In the genomic region with DNA sequence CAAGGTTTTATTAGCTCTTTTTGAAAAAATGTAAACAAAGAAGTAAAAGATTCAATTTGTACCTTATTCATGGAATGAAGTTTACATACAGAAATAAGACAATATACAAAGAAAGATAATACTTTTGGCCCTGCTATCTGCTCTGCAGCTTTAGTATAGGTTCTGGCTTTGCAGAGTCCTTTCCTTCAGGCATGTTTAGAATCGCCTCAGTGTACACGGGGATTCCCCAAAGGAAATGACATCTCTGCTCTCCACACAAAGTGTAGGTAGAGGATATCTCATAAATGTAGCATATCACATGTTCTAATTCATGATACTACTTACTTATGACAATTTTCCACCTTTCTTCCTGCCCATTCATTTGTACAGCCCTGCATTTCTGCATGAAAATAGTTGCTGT, we compare ENCODE assay signal across 30 cellular contexts.
DNase-seq lines count a peak whose midpoint lies in the region; ATAC-seq and TF ChIP-seq lines count a peak whose summit lies in the region.
"Had no signal": no experiment of that assay in that cellular context is flagged by ENCODE, and none has a peak within 500 bp of the region (broad histone marks: within the 10 kb centered on the region; RNA-seq: fewer than 3 reads in every experiment).

No MANE protein-coding gene starts in this region.

- no peaks in the 10 kb centered on the region for H3K27me3 Mint-ChIP-seq in GM23338 (ENCODE audit: insufficient read depth, low read depth, poor library complexity)
- H3K27me3 Mint-ChIP-seq: activated CD4-positive, alpha-beta memory T cell treated with anti-CD3 and anti-CD28 coated beads for 36 hours; stimulated activated naive CD8-positive, alpha-beta T cell treated with anti-CD3 and anti-CD28 coated beads, Interleukin-15, Interleukin-2, amounts not matched to agents 100 ng/mL and 50 ng/mL, for 24 hours had no signal

- no peaks in the 10 kb centered on the region for H3K27me3 ChIP-seq in GM23338 (ENCODE audit: insufficient read depth)
- H3K27me3 ChIP-seq: neural progenitor cell had no signal

- H3K9me2 ChIP-seq in GM23338 (ENCODE audit: insufficient read depth) = no peaks in the 10 kb centered on the region
- H3K9me2 ChIP-seq: SK-N-SH had no signal

- ATAC-seq in GM18870 (IDR thresholded peaks at IDR 0.05; ENCODE audit: unreplicated experiment) (peak; percentile 66), HG02623 (IDR thresholded peaks at IDR 0.05; ENCODE audit: unreplicated experiment) (peak; percentile 56), GM23338 (no peak), HG03342 (IDR thresholded peaks at IDR 0.05; ENCODE audit: unreplicated experiment) (no peak)
- ATAC-seq: esophagus mucosa, left colon had no signal

- no peaks in the 10 kb centered on the region for H3K79me2 ChIP-seq in GM23338 (replicated peaks; ENCODE audit: insufficient read depth)
- H3K79me2 ChIP-seq: parathyroid adenoma had no signal

- H3K27ac ChIP-seq in RWPE1 (no peak overlapping the region), GM23338 (ENCODE audit: low read depth) (no peak overlapping the region)
- H3K27ac ChIP-seq: C4-2B, neural progenitor cell, parathyroid adenoma had no signal

- no peak overlapping the region for H3K4me2 ChIP-seq in GM23338
- H3K4me2 ChIP-seq: neural progenitor cell, SK-N-SH had no signal

- DNase-seq in RWPE1 (ENCODE audit: low spot score) (peak; percentile 3), iris pigment epithelial cell (ENCODE audit: low read depth) (peak; percentile 28), GM23338 (ENCODE audit: low spot score) (no peak), ACHN (no peak), NCI-H526 (lab: John Stamatoyannopoulos, UW) (no peak)
- DNase-seq: activated CD4-positive, alpha-beta memory T cell treated with anti-CD3 and anti-CD28 coated beads for 36 hours; activated CD4-positive, CD25-positive, alpha-beta regulatory T cell treated with anti-CD3 and anti-CD28 coated beads, Interleukin-2, amount 50 U/mL, for 72 hours; activated CD8-positive, alpha-beta memory T cell treated with anti-CD3 and anti-CD28 coated beads, Interleukin-2, amount 50 U/mL, for 48 hours; activated naive CD4-positive, alpha-beta T cell treated with anti-CD3 and anti-CD28 coated beads, Interleukin-2, amount 50 U/mL, for 16 hours; amniotic stem cell; Calu3; effector memory CD4-positive, alpha-beta T cell; EL; foreskin melanocyte; left colon; mesenchymal stem cell; NCI-H2029 treated with DMSO at 0.1 percent for 48 hours; NCI-H345; NCI-H774; SK-N-SH; small intestine had no signal

- CTCF ChIA-PET in RWPE1 (lab: Yijun Ruan, JAX) = no interaction called here

- no peaks in the 10 kb centered on the region for H3K9me3 Mint-ChIP-seq in GM23338
- H3K9me3 Mint-ChIP-seq: activated CD4-positive, alpha-beta memory T cell treated with anti-CD3 and anti-CD28 coated beads for 36 hours; neural progenitor cell; stimulated activated naive CD8-positive, alpha-beta T cell treated with anti-CD3 and anti-CD28 coated beads, Interleukin-15, Interleukin-2, amounts not matched to agents 100 ng/mL and 50 ng/mL, for 24 hours had no signal

- no peak overlapping the region for H3K27ac Mint-ChIP-seq in GM23338
- H3K27ac Mint-ChIP-seq: activated CD4-positive, alpha-beta memory T cell treated with anti-CD3 and anti-CD28 coated beads for 36 hours; neural progenitor cell; stimulated activated naive CD8-positive, alpha-beta T cell treated with anti-CD3 and anti-CD28 coated beads, Interleukin-15, Interleukin-2, amounts not matched to agents 100 ng/mL and 50 ng/mL, for 24 hours; T-helper 1 cell treated with Interleukin-12 subunit alpha and Interleukin-12 subunit beta and Interleukin-4 antibody, amounts not matched to agents 30 μg/mL and 1 μg/mL, for 36 hours had no signal

- no peak overlapping the region for H2AFZ ChIP-seq in GM23338
- H2AFZ ChIP-seq: neural progenitor cell, parathyroid adenoma had no signal

- no peaks in the 10 kb centered on the region for H3K36me3 ChIP-seq in GM23338 (ENCODE audit: insufficient read depth)
- H3K36me3 ChIP-seq: neural progenitor cell had no signal

- POLR2A ChIA-PET in RWPE1 (lab: Yijun Ruan, JAX; ENCODE audit: low non-redundant PET) = no interaction called here

- no peaks in the 10 kb centered on the region for H3K4me1 Mint-ChIP-seq in GM23338
- H3K4me1 Mint-ChIP-seq: neural progenitor cell had no signal

- H3K4me1 ChIP-seq in GM23338 (ENCODE audit: insufficient read depth) = no peaks in the 10 kb centered on the region
- H3K4me1 ChIP-seq: neural progenitor cell, parathyroid adenoma had no signal

- in situ Hi-C loops in ACHN (cut with HindIII; ENCODE audit: low pct_ligation_motif_present, low pct_unique_long_range_greater_than_20kb, low sequenced_read_pairs) = no loop called here

- H3K4me3 ChIP-seq in GM23338 = no peak overlapping the region
- H3K4me3 ChIP-seq: neural progenitor cell had no signal

- H3K4me3 Mint-ChIP-seq in GM23338 = no peak overlapping the region
- H3K4me3 Mint-ChIP-seq: activated CD4-positive, alpha-beta memory T cell treated with anti-CD3 and anti-CD28 coated beads for 36 hours; neural progenitor cell; stimulated activated naive CD8-positive, alpha-beta T cell treated with anti-CD3 and anti-CD28 coated beads, Interleukin-15, Interleukin-2, amounts not matched to agents 100 ng/mL and 50 ng/mL, for 24 hours; T-helper 1 cell treated with Interleukin-12 subunit alpha and Interleukin-12 subunit beta and Interleukin-4 antibody, amounts not matched to agents 30 μg/mL and 1 μg/mL, for 36 hours had no signal

- H4K20me1 ChIP-seq in GM23338 (replicated peaks; ENCODE audit: insufficient read depth) = no peaks in the 10 kb centered on the region

- H3K36me3 Mint-ChIP-seq in GM23338 (ENCODE audit: low read depth) = no peaks in the 10 kb centered on the region
- H3K36me3 Mint-ChIP-seq: activated CD4-positive, alpha-beta memory T cell treated with anti-CD3 and anti-CD28 coated beads for 36 hours; neural progenitor cell had no signal

- no peaks in the 10 kb centered on the region for H3F3A ChIP-seq in GM23338 (replicated peaks; ENCODE audit: low read depth)

- no peak for TF ChIP-seq CTCF in RWPE1 (conservative IDR thresholded peaks at IDR 0.05; ENCODE audit: low read depth)
- no peak for TF ChIP-seq CTCF in GM23338 (conservative IDR thresholded peaks at IDR 0.05; ENCODE audit: low read depth in 2 of 2)

TF ChIP-seq in GM23338, 12 proteins besides CTCF, POLR2A, EP300 and RAD21 (continues in another document):
- TF ChIP-seq STAT1 (IDR thresholded peaks at IDR 0.05; ENCODE audit: unreplicated experiment) (no peak), ZNF114 (CRISPR knock-in tag; IDR thresholded peaks at IDR 0.05) (no peak), NANOG (IDR thresholded peaks at IDR 0.05; ENCODE audit: borderline replicate concordance) (no peak), POLR2AphosphoS5 (IDR thresholded peaks at IDR 0.05; ENCODE audit: low read depth) (no peak), CREB1 (CRISPR knock-in tag; IDR thresholded peaks at IDR 0.05; ENCODE audit: low read depth) (no peak)
- TF ChIP-seq, protein P1, sequence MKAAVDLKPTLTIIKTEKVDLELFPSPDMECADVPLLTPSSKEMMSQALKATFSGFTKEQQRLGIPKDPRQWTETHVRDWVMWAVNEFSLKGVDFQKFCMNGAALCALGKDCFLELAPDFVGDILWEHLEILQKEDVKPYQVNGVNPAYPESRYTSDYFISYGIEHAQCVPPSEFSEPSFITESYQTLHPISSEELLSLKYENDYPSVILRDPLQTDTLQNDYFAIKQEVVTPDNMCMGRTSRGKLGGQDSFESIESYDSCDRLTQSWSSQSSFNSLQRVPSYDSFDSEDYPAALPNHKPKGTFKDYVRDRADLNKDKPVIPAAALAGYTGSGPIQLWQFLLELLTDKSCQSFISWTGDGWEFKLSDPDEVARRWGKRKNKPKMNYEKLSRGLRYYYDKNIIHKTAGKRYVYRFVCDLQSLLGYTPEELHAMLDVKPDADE (IDR thresholded peaks at IDR 0.05) = no peak
- TF ChIP-seq, protein P2, sequence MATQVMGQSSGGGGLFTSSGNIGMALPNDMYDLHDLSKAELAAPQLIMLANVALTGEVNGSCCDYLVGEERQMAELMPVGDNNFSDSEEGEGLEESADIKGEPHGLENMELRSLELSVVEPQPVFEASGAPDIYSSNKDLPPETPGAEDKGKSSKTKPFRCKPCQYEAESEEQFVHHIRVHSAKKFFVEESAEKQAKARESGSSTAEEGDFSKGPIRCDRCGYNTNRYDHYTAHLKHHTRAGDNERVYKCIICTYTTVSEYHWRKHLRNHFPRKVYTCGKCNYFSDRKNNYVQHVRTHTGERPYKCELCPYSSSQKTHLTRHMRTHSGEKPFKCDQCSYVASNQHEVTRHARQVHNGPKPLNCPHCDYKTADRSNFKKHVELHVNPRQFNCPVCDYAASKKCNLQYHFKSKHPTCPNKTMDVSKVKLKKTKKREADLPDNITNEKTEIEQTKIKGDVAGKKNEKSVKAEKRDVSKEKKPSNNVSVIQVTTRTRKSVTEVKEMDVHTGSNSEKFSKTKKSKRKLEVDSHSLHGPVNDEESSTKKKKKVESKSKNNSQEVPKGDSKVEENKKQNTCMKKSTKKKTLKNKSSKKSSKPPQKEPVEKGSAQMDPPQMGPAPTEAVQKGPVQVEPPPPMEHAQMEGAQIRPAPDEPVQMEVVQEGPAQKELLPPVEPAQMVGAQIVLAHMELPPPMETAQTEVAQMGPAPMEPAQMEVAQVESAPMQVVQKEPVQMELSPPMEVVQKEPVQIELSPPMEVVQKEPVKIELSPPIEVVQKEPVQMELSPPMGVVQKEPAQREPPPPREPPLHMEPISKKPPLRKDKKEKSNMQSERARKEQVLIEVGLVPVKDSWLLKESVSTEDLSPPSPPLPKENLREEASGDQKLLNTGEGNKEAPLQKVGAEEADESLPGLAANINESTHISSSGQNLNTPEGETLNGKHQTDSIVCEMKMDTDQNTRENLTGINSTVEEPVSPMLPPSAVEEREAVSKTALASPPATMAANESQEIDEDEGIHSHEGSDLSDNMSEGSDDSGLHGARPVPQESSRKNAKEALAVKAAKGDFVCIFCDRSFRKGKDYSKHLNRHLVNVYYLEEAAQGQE (IDR thresholded peaks at IDR 0.05; ENCODE audit: unreplicated experiment) = no peak

Comparison
In these comparisons a context has a peak if more than half of its experiments do, and no peak if none do; other contexts are left out.
1. ATAC-seq: peak in GM18870 (single experiment) and HG02623 (single experiment); none in GM23338 (single experiment) and HG03342 (single experiment).
2. DNase-seq: peak in RWPE1 (single experiment) and iris pigment epithelial cell (single experiment); none in GM23338 (single experiment), ACHN (single experiment) and NCI-H526 (0 of 2).